10 cellular contexts compared by ENCODE assay signal in the genomic region with DNA sequence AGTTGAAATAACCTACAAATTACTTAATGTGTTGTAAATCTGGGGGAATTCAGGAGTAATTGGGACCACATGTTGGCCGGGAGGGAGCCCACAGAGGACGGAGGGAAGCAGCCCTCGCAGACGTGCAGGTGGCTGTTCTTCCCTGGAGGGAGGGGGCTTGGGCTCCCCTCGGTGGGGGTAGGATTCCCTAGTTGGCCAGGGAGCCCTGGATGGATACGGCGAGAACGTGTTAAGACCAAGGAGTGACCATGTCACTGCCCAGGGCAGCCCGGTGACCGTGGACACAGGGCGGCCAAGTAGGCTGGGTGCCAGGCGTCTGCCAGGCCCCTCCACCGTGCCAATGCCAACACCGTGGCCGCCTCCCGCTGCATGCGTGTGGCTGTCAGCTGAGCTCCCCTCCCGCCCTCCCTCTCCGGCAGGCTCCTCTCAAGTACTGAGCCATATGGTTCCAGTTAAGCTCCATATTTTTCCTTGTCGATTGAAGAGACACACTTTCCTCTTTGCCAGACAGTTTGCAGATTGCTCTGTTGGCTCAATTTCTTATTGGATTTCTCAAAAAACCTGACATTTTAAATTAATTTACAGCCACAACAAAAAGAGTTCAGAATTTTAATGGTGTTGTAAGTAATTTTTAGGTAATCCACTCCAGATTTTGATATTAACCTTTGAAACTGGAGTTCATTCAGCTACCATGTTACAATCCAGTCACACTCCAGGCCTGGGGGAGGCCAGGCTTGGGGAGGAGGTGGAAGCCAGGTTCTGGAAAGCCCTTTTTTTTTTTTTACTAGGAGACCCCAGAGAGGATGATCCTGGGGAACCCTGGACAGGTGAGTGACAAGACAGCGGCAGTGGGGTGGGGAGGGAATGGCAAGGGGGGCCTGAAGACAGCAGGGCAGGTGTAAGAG.
A peak's percentile ranks its signal among the peaks of the same experiment; 100 is the strongest.
DNase-seq lines count a peak whose midpoint lies in the region; ATAC-seq, FAIRE-seq and TF ChIP-seq lines count a peak whose summit lies in the region.
"Had no signal": no experiment of that assay in that cellular context is flagged by ENCODE, and none has a peak within 500 bp of the region (broad histone marks: within the 10 kb centered on the region; RNA-seq: fewer than 3 reads in every experiment).

No MANE protein-coding gene starts in this region.

- peaks cover 12 to 48% of the 10 kb centered on the region in 2 donors for H3K4me1 ChIP-seq in breast epithelium
- H3K4me1 ChIP-seq in mammary epithelial cell (ENCODE audit: insufficient read depth, low read length) = peaks cover 39% of the 10 kb centered on the region
- peaks cover 37 to 49% of the 10 kb centered on the region in 2 donors for H3K4me1 ChIP-seq in kidney (ENCODE audit: control insufficient read depth in 1 of 2, insufficient read depth in 1 of 2, low read depth in 1 of 2, low read length in 2 of 2)
- H3K4me1 ChIP-seq in aorta (ENCODE audit: control insufficient read depth in 1 of 2, insufficient read depth in 2 of 2, low read length in 2 of 2) = no peaks in the 10 kb centered on the region
- H3K4me1 ChIP-seq: adrenal gland had no signal

- H3K27me3 ChIP-seq in breast epithelium (no peaks in the 10 kb centered on the region), mammary epithelial cell (ENCODE audit: insufficient read depth, low read length) (no peaks in the 10 kb centered on the region), aorta (ENCODE audit: control insufficient read depth in 1 of 2, insufficient read depth in 2 of 2, low read length in 1 of 2) (no peaks in the 10 kb centered on the region)
- H3K27me3 ChIP-seq: adrenal gland had no signal

- no peaks in the 10 kb centered on the region for H3K79me2 ChIP-seq in mammary epithelial cell (ENCODE audit: insufficient read depth, low read length)

- FAIRE-seq in kidney (lab: Jason Lieb, UNC) = no peak

- no peaks in the 10 kb centered on the region for H4K20me1 ChIP-seq in mammary epithelial cell (ENCODE audit: insufficient read depth, low read length)

- CTCF ChIA-PET in mammary epithelial cell (lab: Charles Lee; ENCODE audit: low non-redundant PET) = interaction anchor here (0.6 kb wide), 1 partner anchor 219 kb away, joined by 4 read pairs; no protein-coding TSS in a partner anchor

- H2AFZ ChIP-seq in mammary epithelial cell (ENCODE audit: low read depth, low read length) = no peak overlapping the region

- BruUV-seq in mammary epithelial cell (replicated peaks; lab: Mats Ljungman, UMichigan) = no TSS peak

- DNase-seq in breast epithelium (ENCODE audit: low spot score in 2 of 2) (peak; percentile 47 to 72), mammary epithelial cell (no peak), kidney (no peak), aorta (peak; percentile 80 to 93), NCI-H748 (lab: John Stamatoyannopoulos, UW; ENCODE audit: unreplicated experiment) (no peak)

- TF ChIP-seq POLR2A in breast epithelium (IDR thresholded peaks at IDR 0.05) = no peak

- no peak overlapping the region for H3K9ac ChIP-seq in mammary epithelial cell (ENCODE audit: insufficient read depth, low read length)
- H3K9ac ChIP-seq in kidney (ENCODE audit: low read length in 2 of 2) = peak overlapping the region in 1 of 2 donors; percentile 58

- no peaks in the 10 kb centered on the region for H3K9me3 ChIP-seq in breast epithelium
- no peaks in the 10 kb centered on the region for H3K9me3 ChIP-seq in mammary epithelial cell (replicated peaks; ENCODE audit: insufficient read depth, low read length)
- H3K9me3 ChIP-seq in kidney (ENCODE audit: control insufficient read depth in 1 of 2, low read length in 2 of 2) = no peaks in the 10 kb centered on the region
- H3K9me3 ChIP-seq in aorta (ENCODE audit: control insufficient read depth, low read length) = no peaks in the 10 kb centered on the region
- H3K9me3 ChIP-seq: adrenal gland had no signal

- in situ Hi-C loops in mammary epithelial cell (cut with MboI; ENCODE audit: low sequenced_read_pairs in 2 of 2) = no loop called here

- intact Hi-C loops in breast epithelium (cut with DNase I; ENCODE audit: low total_unique reads) = no loop called here
- intact Hi-C loops in mammary epithelial cell (cut with micrococcal nuclease) = no loop called here
- intact Hi-C loops in kidney (cut with DNase I) = no loop called here
- intact Hi-C loops in aorta (cut with DNase I) = no loop called here

- no peaks in the 10 kb centered on the region for H3K36me3 ChIP-seq in breast epithelium
- no peaks in the 10 kb centered on the region for H3K36me3 ChIP-seq in mammary epithelial cell (ENCODE audit: insufficient read depth, low read length)
- H3K36me3 ChIP-seq in kidney (ENCODE audit: control insufficient read depth in 1 of 2, insufficient read depth in 2 of 2, low read length in 2 of 2) = no peaks in the 10 kb centered on the region
- no peaks in the 10 kb centered on the region for H3K36me3 ChIP-seq in aorta (ENCODE audit: control insufficient read depth in 1 of 2, insufficient read depth in 2 of 2, low read length in 1 of 2)
- H3K36me3 ChIP-seq: adrenal gland had no signal

- H3K4me2 ChIP-seq in mammary epithelial cell (ENCODE audit: insufficient read depth, low read depth, low read length) = no peak overlapping the region

- H3K4me3 ChIP-seq in breast epithelium = peak overlapping the region in 1 of 3 donors; percentile 35
- H3K4me3 ChIP-seq in mammary epithelial cell (replicated peaks in 1 of 3; ENCODE audit: insufficient read depth in 1 of 3, low read depth in 2 of 3, low read length in 3 of 3) = no peak overlapping the region
- no peak overlapping the region for H3K4me3 ChIP-seq in kidney (ENCODE audit: low read length in 2 of 2)
- no peak overlapping the region for H3K4me3 ChIP-seq in aorta (ENCODE audit: low read length in 2 of 2)
- H3K4me3 ChIP-seq: adrenal gland had no signal

- H3K27ac ChIP-seq in breast epithelium (peak overlapping the region; percentile 90 to 91), mammary epithelial cell (ENCODE audit: insufficient read depth, low read depth, low read length) (no peak overlapping the region), VCaP (peak overlapping the region; percentile 88), kidney (ENCODE audit: low read depth in 2 of 2, low read length in 2 of 2) (peak overlapping the region; percentile 56 to 71), aorta (ENCODE audit: low read depth in 1 of 2, low read length in 2 of 2) (peak overlapping the region in 1 of 2 donors; percentile 53)
- H3K27ac ChIP-seq: adrenal gland had no signal

- TF ChIP-seq CTCF in breast epithelium (IDR thresholded peaks at IDR 0.05) = no peak
- TF ChIP-seq CTCF in mammary epithelial cell (conservative IDR thresholded peaks at IDR 0.05 in 1 of 2, IDR thresholded peaks at IDR 0.05 in 1 of 2; ENCODE audit: extremely low read depth in 1 of 2, insufficient read depth in 1 of 2, low read depth in 1 of 2, low read length in 2 of 2) = no peak
- TF ChIP-seq CTCF in VCaP (conservative IDR thresholded peaks at IDR 0.05) = no peak
- TF ChIP-seq CTCF in kidney (IDR thresholded peaks at IDR 0.05; ENCODE audit: borderline replicate concordance, extremely low read depth, insufficient read depth) = no peak

- ATAC-seq in aorta (ENCODE audit: low FRiP score) = peak; percentile 74
- ATAC-seq in GM21723 (IDR thresholded peaks at IDR 0.05; ENCODE audit: unreplicated experiment) = no peak
- ATAC-seq in GM18511 (IDR thresholded peaks at IDR 0.05; ENCODE audit: unreplicated experiment) = no peak
- ATAC-seq: WTC11 had no signal

- dilution Hi-C loops in mammary epithelial cell (cut with HindIII; ENCODE audit: low sequenced_read_pairs) = no loop called here

- WGBS in mammary epithelial cell (ENCODE audit: low coverage, missing lambda C conversion rate) = 83% methylated on average over 3 of the region's 21 CpGs
- WGBS in aorta, 2 donors = 9 to 15% methylated on average over 21 of the region's 21 CpGs

Comparison
In these comparisons a context has a peak if more than half of its experiments do, and no peak if none do; other contexts are left out.
1. DNase-seq: peak in breast epithelium (2 of 2) and aorta (2 of 2); none in mammary epithelial cell (single experiment), kidney (single experiment) and NCI-H748 (single experiment).